Comparison of ENCODE assay signal across 8 cellular contexts in the genomic region with DNA sequence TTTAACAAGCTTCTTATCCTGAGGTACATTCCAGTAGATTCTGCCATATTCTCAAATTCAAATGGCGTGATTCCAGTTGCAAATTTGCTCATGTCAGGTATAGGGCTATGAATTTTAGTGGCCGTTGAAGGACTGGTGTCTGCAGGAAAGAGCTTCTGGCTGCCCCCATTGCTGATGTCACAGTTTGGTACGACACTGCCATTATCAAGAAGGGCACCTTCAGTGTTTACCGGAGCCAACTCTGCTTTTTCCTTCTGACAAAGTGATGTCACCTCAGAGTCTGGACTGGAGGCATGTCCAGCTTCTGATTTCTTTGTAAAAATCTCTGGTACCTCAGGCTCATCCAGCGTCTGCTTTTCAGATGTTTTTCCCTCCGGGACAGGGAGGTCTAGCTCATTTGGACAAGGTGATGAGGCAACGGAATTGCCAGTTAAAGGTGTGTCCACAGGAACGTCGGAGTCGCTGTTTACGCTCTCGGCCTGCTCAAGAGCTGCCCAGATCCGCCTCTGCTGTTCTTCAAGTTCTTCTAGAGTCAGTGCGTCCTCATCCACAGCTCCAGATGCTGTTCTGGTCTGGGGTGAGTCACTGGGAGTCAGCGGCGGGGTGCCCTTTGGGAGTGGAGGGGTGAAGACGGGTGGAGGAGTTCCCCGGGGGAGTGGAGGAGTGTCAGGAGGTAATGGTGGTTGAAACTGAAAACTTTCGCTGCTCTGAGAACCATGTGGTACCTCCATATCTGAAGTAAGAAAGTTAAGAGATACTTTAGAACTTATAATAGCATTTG. TPM values are rescaled to one million over a fixed set of nuclear protein-coding genes. Genes with fewer than 3 reads are reported as not detected.
DNase-seq lines count a peak whose midpoint lies in the region; ATAC-seq and TF ChIP-seq lines count a peak whose summit lies in the region.

No MANE protein-coding gene starts in this region.

- H3K79me2 ChIP-seq in mesendoderm (ENCODE audit: control insufficient read depth, insufficient read depth, low read length), result no peaks in the 10 kb centered on the region

- peaks cover 12% of the 10 kb centered on the region for H3K36me3 ChIP-seq in mesendoderm (ENCODE audit: control insufficient read depth, insufficient read depth, low read length)

- H3K4me2 ChIP-seq in mesendoderm (ENCODE audit: low read length), result no peak overlapping the region

- H4K5ac ChIP-seq in mesendoderm (ENCODE audit: low read length), result no peak overlapping the region

- no peak overlapping the region for H3K4me3 ChIP-seq in epithelial cell of esophagus (ENCODE audit: low read length)
- no peak overlapping the region for H3K4me3 ChIP-seq in mesendoderm (ENCODE audit: low read length)

- no peaks in the 10 kb centered on the region for H3K4me1 ChIP-seq in mesendoderm (ENCODE audit: control insufficient read depth, low read depth, low read length)

- H3K18ac ChIP-seq in mesendoderm (ENCODE audit: low read length), result no peak overlapping the region

- no peaks in the 10 kb centered on the region for H3K79me1 ChIP-seq in mesendoderm (ENCODE audit: low read length)

- H3K4ac ChIP-seq in mesendoderm (ENCODE audit: low read depth, low read length), result no peak overlapping the region

- no peak overlapping the region for H3K23ac ChIP-seq in mesendoderm (ENCODE audit: low read length)

- H2BK15ac ChIP-seq in mesendoderm (replicated peaks; ENCODE audit: low read depth), result no peak overlapping the region

- ATAC-seq in GM21381 (IDR thresholded peaks at IDR 0.05; ENCODE audit: unreplicated experiment) (peak; percentile 60), GM19023 (IDR thresholded peaks at IDR 0.05; ENCODE audit: unreplicated experiment) (no peak)

- H3K27ac ChIP-seq in mesendoderm (ENCODE audit: low read depth, low read length), result no peak overlapping the region

- TF ChIP-seq CTCF in epithelial cell of esophagus (IDR thresholded peaks at IDR 0.05; ENCODE audit: insufficient read depth, low read depth, low read length, missing control alignments), result no peak

- H4K8ac ChIP-seq in mesendoderm (ENCODE audit: low read depth, low read length), result no peak overlapping the region

- H2AK5ac ChIP-seq in mesendoderm (ENCODE audit: low read length), result no peak overlapping the region

- H3K9ac ChIP-seq in mesendoderm (ENCODE audit: low read length), result no peak overlapping the region

- no peak overlapping the region for H2BK5ac ChIP-seq in mesendoderm (ENCODE audit: low read length)

- no peak overlapping the region for H3K56ac ChIP-seq in mesendoderm (ENCODE audit: low read length)

- no peak overlapping the region for H2BK120ac ChIP-seq in mesendoderm (ENCODE audit: low read depth, low read length)

- H3K27me3 ChIP-seq in mesendoderm (ENCODE audit: insufficient read depth, low read length, poor library complexity), result no peaks in the 10 kb centered on the region

- no CpG with 5 or more reads among the region's 19 CpGs for WGBS in mesendoderm (ENCODE audit: extremely low coverage, insufficient coverage, low lambda C conversion rate)

- DNase-seq in RPMI7951 (ENCODE audit: low read depth), result peak; percentile 15
- DNase-seq in epithelial cell of esophagus (ENCODE audit: low read depth), result peak; percentile 77
- DNase-seq in stimulated activated CD4-positive, alpha-beta T cell treated with anti-CD3 and anti-CD28 coated beads, Interleukin-4, amount 100 ng/mL, for 4 hours, result peak; percentile 19 to 30
- DNase-seq in AG08396 (ENCODE audit: low spot score), result no peak
- no peak for DNase-seq in amniotic stem cell (lab: John Stamatoyannopoulos, UW)
- DNase-seq in mesendoderm, result no peak

RNA-seq across cellular contexts. Expression of a gene that starts 27.0 kb away (rescaled TPM):
- 13.8 and 16.6 TPM in 2 replicates for total RNA-seq in RPMI7951 (2014; rRNA removed; shearing (Covaris generic))
- polyA plus RNA-seq in mesendoderm (2013, experiment 1 of 2), result 20.0 TPM
- 20.7 TPM for polyA plus RNA-seq in mesendoderm (2013, experiment 2 of 2)

RNA-seq across cellular contexts. Expression of a gene that starts 51.3 kb away (rescaled TPM):
- 16.9 and 23.1 TPM in 2 replicates for total RNA-seq in RPMI7951 (2014; rRNA removed; shearing (Covaris generic))
- polyA plus RNA-seq in mesendoderm (2013, experiment 1 of 2), result 32.3 TPM
- polyA plus RNA-seq in mesendoderm (2013, experiment 2 of 2), result 31.8 TPM

RNA-seq across cellular contexts. Expression of a gene that starts 53.0 kb away (rescaled TPM):
- 43.1 and 49.3 TPM in 2 replicates for total RNA-seq in RPMI7951 (2014; rRNA removed; shearing (Covaris generic))
- polyA plus RNA-seq in mesendoderm (2013, experiment 1 of 2), result 101 TPM
- 101 TPM for polyA plus RNA-seq in mesendoderm (2013, experiment 2 of 2)

RNA-seq across cellular contexts. Expression of a gene that starts 53.3 kb away (rescaled TPM):
- 45.2 and 57.9 TPM in 2 replicates for total RNA-seq in RPMI7951 (2014; rRNA removed; shearing (Covaris generic))
- 74.4 TPM for polyA plus RNA-seq in mesendoderm (2013, experiment 1 of 2)
- 79.7 TPM for polyA plus RNA-seq in mesendoderm (2013, experiment 2 of 2)

Comparison
In these comparisons a context has a peak if more than half of its experiments do, and no peak if none do; other contexts are left out.
1. DNase-seq: peak in RPMI7951 (single experiment), epithelial cell of esophagus (single experiment) and stimulated activated CD4-positive, alpha-beta T cell treated with anti-CD3 and anti-CD28 coated beads, Interleukin-4, amount 100 ng/mL, for 4 hours (2 of 2); none in AG08396 (single experiment), amniotic stem cell (single experiment) and mesendoderm (single experiment).